In the genomic region with DNA sequence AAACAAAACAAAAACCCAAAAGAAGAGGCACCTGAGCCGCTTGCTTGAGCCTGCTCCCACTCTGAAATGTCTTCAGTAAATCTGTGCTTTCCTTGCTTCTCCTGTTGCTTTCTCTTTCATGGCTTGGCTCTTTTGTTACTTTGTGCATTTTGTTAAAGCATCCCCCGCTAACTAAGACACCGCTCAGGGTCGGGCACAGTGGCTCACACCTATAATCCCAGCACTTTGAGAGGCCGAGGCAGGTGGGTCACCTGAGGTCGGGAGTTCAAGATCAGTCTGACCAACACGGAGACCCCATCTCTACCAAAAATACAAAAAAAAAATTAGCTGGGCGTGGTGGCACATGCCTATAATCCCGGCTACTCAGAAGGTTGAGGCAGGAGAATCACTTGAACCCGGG, we compare ENCODE assay signal across 8 cellular contexts. TPM values are rescaled to one million over a fixed set of nuclear protein-coding genes. Genes with fewer than 3 reads are reported as not detected.
DNase-seq lines count a peak whose midpoint lies in the region; ATAC-seq and TF ChIP-seq lines count a peak whose summit lies in the region.
"Not testable (repeated sequence)": the region's sequence is repeated elsewhere in the genome, so short reads cannot be mapped to it uniquely, and the experiment has no call there.

No MANE protein-coding gene starts in this region.

- not testable (repeated sequence) for H3K23me2 ChIP-seq in H9 (ENCODE audit: insufficient read length, low read depth, low read length, poor library complexity, severe bottlenecking)

- H3K56ac ChIP-seq in H9 (ENCODE audit: insufficient read length, low read depth, low read length), result not testable (repeated sequence)

- H3K9ac ChIP-seq in H9 (ENCODE audit: extremely low read depth, insufficient read length, low read length); NT2/D1 (ENCODE audit: insufficient read length, low read depth): not testable (repeated sequence)

- peak overlapping the region; percentile 14 for H2BK12ac ChIP-seq in H9 (ENCODE audit: insufficient read length, low read depth, low read length)

- H3K9me3 Mint-ChIP-seq in H9; MCF 10A (ENCODE audit: unreplicated experiment): not testable (repeated sequence)

- not testable (repeated sequence) for H3K36me3 Mint-ChIP-seq in H9 (ENCODE audit: insufficient read depth in 1 of 3, low read depth in 3 of 3); MCF 10A (ENCODE audit: insufficient read depth, unreplicated experiment)

- H4K8ac ChIP-seq in H9 (replicated peaks; ENCODE audit: insufficient read length, low read depth, low read length), result not testable (repeated sequence)

- TF ChIP-seq EP300 in tibial nerve (IDR thresholded peaks at IDR 0.05), result not testable (repeated sequence)

- not testable (repeated sequence) for H3K23ac ChIP-seq in H9 (ENCODE audit: insufficient read length, low read depth, low read length)

- H3K27ac Mint-ChIP-seq in H9, result peak overlapping the region in 1 of 3 experiments; percentile 77; a peak in 1 of 7 replicates
- H3K27ac Mint-ChIP-seq in MCF 10A (ENCODE audit: low read depth, unreplicated experiment), result peak overlapping the region; percentile 96

- not testable (repeated sequence) for H3K4me3 Mint-ChIP-seq in H9
- H3K4me3 Mint-ChIP-seq in MCF 10A (ENCODE audit: unreplicated experiment), result peak overlapping the region; percentile 46

- peak overlapping the region; percentile 30 for H3K4me2 ChIP-seq in H9 (ENCODE audit: insufficient read depth, insufficient read length, low read length)
- peak overlapping the region; percentile 54 for H3K4me2 ChIP-seq in osteoblast (ENCODE audit: insufficient read depth, low read length)

- not testable (repeated sequence) for H2BK5ac ChIP-seq in H9 (ENCODE audit: insufficient read length, low read length)

- TF ChIP-seq CTCF in C4-2B (conservative IDR thresholded peaks at IDR 0.05); H9 (conservative IDR thresholded peaks at IDR 0.05); MCF 10A (IDR thresholded peaks at IDR 0.05; ENCODE audit: unreplicated experiment); epithelial cell of proximal tubule (conservative IDR thresholded peaks at IDR 0.05; ENCODE audit: low read depth, low read length); lower lobe of right lung (IDR thresholded peaks at IDR 0.05); osteoblast (IDR thresholded peaks at IDR 0.05; ENCODE audit: extremely low read depth, low read depth, low read length); tibial nerve (IDR thresholded peaks at IDR 0.05): not testable (repeated sequence)

- not testable (repeated sequence) for H2AK5ac ChIP-seq in H9 (ENCODE audit: insufficient read length, low read length)

- not testable (repeated sequence) for TF ChIP-seq POLR2A in tibial nerve (IDR thresholded peaks at IDR 0.05)

- H2BK15ac ChIP-seq in H9 (ENCODE audit: low read depth, low read length), result not testable (repeated sequence)

- H2BK120ac ChIP-seq in H9 (ENCODE audit: low read depth, low read length, poor library complexity, severe bottlenecking), result not testable (repeated sequence)

- H2AFZ ChIP-seq in H9 (ENCODE audit: low read length) (peak overlapping the region; percentile 6), osteoblast (ENCODE audit: low read length) (peak overlapping the region; percentile 11)

- not testable (repeated sequence) for H3K79me1 ChIP-seq in H9 (ENCODE audit: insufficient read depth, low read depth, low read length, poor library complexity, severe bottlenecking)

- intact Hi-C loops in MCF 10A (cut with micrococcal nuclease), result loop anchor here (2.0 kb wide), 1 partner anchor 17 kb away; no protein-coding TSS in a partner anchor
- intact Hi-C loops in lower lobe of right lung (cut with DNase I), result not testable (repeated sequence)

- not testable (repeated sequence) for H3K36me3 ChIP-seq in NT2/D1 (ENCODE audit: insufficient read depth, insufficient read length, low read length); lower lobe of right lung; osteoblast (ENCODE audit: insufficient read depth, low read length); tibial nerve

- H4K20me1 ChIP-seq in H9 (ENCODE audit: control insufficient read depth, insufficient read depth, insufficient read length); osteoblast (ENCODE audit: insufficient read depth, low read length): not testable (repeated sequence)

- not testable (repeated sequence) for H3K79me2 ChIP-seq in H9 (ENCODE audit: insufficient read depth, low read length); osteoblast (ENCODE audit: insufficient read depth, low read length)

- H3K27me3 Mint-ChIP-seq in H9 (ENCODE audit: low read depth); MCF 10A (ENCODE audit: insufficient read depth, unreplicated experiment): not testable (repeated sequence)

- WGBS in H9 (ENCODE audit: extremely low coverage, insufficient read length, low lambda C conversion rate), result no CpG with 5 or more reads among the region's 10 CpGs
- WGBS in tibial nerve, 2 donors, result 76 to 81% methylated on average over 10 of the region's 10 CpGs

- not testable (repeated sequence) for H4K91ac ChIP-seq in H9 (ENCODE audit: insufficient read length, low read depth, low read length)

- H3K27me3 ChIP-seq in H9 (ENCODE audit: insufficient read depth, low read length); NT2/D1 (ENCODE audit: insufficient read depth, insufficient read length); lower lobe of right lung (ENCODE audit: low read depth); osteoblast (ENCODE audit: insufficient read depth, low read length); tibial nerve: not testable (repeated sequence)

- peak overlapping the region; percentile 17 for H3K18ac ChIP-seq in H9 (ENCODE audit: insufficient read length, low read depth, low read length)

- H3K9me3 ChIP-seq in H9 (ENCODE audit: control insufficient read depth, low read depth, low read length); NT2/D1 (ENCODE audit: insufficient read depth, low read length); lower lobe of right lung; osteoblast (ENCODE audit: low read depth, low read length); tibial nerve: not testable (repeated sequence)

- DNase-seq in H9; NT2/D1 (ENCODE audit: low read depth, low spot score); MCF 10A (ENCODE audit: unreplicated experiment); epithelial cell of proximal tubule (ENCODE audit: low read depth); lower lobe of right lung; osteoblast (ENCODE audit: insufficient read length, low spot score, missing footprints); tibial nerve (ENCODE audit: low spot score in 2 of 2): not testable (repeated sequence)

- not testable (repeated sequence) for H4K5ac ChIP-seq in H9 (ENCODE audit: insufficient read length, low read depth, low read length)

- H3K27ac ChIP-seq in C4-2B (peak overlapping the region; percentile 59), lower lobe of right lung (peak overlapping the region; percentile 77), tibial nerve (peak overlapping the region in 3 of 4 donors; percentile 6 to 65 (median 50))
- H3K27ac ChIP-seq in H9 (ENCODE audit: insufficient read length, low read depth, low read length); osteoblast (ENCODE audit: low read depth, low read length): not testable (repeated sequence)

- peak in 1 of 2 donors; percentile 1 for ATAC-seq in lower lobe of right lung

- not testable (repeated sequence) for H3K4me1 ChIP-seq in H9 (ENCODE audit: insufficient read depth, low read length); NT2/D1 (ENCODE audit: insufficient read depth, insufficient read length); lower lobe of right lung
- peaks cover 16% of the 10 kb centered on the region for H3K4me1 ChIP-seq in osteoblast (ENCODE audit: insufficient read depth, low read length)
- peaks cover 0 to 12% (median 0%) of the 10 kb centered on the region in 4 donors for H3K4me1 ChIP-seq in tibial nerve

- H3K4ac ChIP-seq in H9 (ENCODE audit: low read depth, low read length), result not testable (repeated sequence)

- not testable (repeated sequence) for H3T11ph ChIP-seq in H9 (ENCODE audit: low read length)

- POLR2A ChIA-PET in MCF 10A (lab: Yijun Ruan, JAX), result interaction anchor here (0.7 to 3.8 kb wide), 8 partner anchors 8 to 52 kb away, joined by 3 to 37 read pairs (median 4); no protein-coding TSS in a partner anchor

- H3K4me1 Mint-ChIP-seq in H9 (peaks cover 13 to 18% of the 10 kb centered on the region in 2 experiments), MCF 10A (ENCODE audit: insufficient read depth, unreplicated experiment) (peaks cover 28% of the 10 kb centered on the region)

- peak overlapping the region; percentile 27 for H3K4me3 ChIP-seq in NT2/D1 (ENCODE audit: insufficient read length, low read depth)
- peak overlapping the region; percentile 48 for H3K4me3 ChIP-seq in epithelial cell of proximal tubule (ENCODE audit: low read depth, low read length)
- H3K4me3 ChIP-seq in lower lobe of right lung, tibial nerve: not testable (repeated sequence)
- peak overlapping the region; percentile 30 for H3K4me3 ChIP-seq in osteoblast (ENCODE audit: insufficient read depth, low read length)

- H2BK20ac ChIP-seq in H9 (ENCODE audit: low read depth, low read length, poor library complexity, severe bottlenecking), result peak overlapping the region; percentile 93

- H3K14ac ChIP-seq in H9 (ENCODE audit: insufficient read depth, low read length), result not testable (repeated sequence)

- CTCF ChIA-PET in MCF 10A (lab: Yijun Ruan, JAX), result not testable (repeated sequence)

- BruUV-seq in MCF 10A (replicated peaks; lab: Mats Ljungman, UMichigan), result not testable (repeated sequence)

RNA-seq across cellular contexts. Expression of a gene that starts 7.2 kb away (rescaled TPM):
- 109 and 117 TPM in 2 replicates for total RNA-seq in H9 (2021)
- 194 and 210 TPM in 2 replicates for total RNA-seq in MCF 10A (2022)
- total RNA-seq in epithelial cell of proximal tubule, result 121 and 130 TPM in 2 replicates
- 195 TPM for total RNA-seq in lower lobe of right lung
- total RNA-seq in osteoblast, result 88.4 and 89.4 TPM in 2 replicates
- total RNA-seq in tibial nerve, result 100 to 1,000 TPM; 122 to 156 (median 143) TPM

RNA-seq across cellular contexts. Expression of a gene that starts 52.4 kb away (rescaled TPM):
- 94.6 and 96.6 TPM in 2 replicates for total RNA-seq in H9 (2021)
- 35.3 and 39.8 TPM in 2 replicates for total RNA-seq in MCF 10A (2022)
- total RNA-seq in epithelial cell of proximal tubule, result 37.6 and 49.2 TPM in 2 replicates
- total RNA-seq in lower lobe of right lung, result 18.1 TPM
- total RNA-seq in osteoblast, result 17.4 TPM in 2 replicates
- total RNA-seq in tibial nerve, result 10 to 100 TPM; 21.4 to 29.4 (median 25.5) TPM

RNA-seq across cellular contexts. Expression of a gene that starts 52.4 kb away (rescaled TPM):
- total RNA-seq in H9 (2021), result 1.5 and 1.7 TPM in 2 replicates
- total RNA-seq in MCF 10A (2022), result 5.3 and 6.8 TPM in 2 replicates
- total RNA-seq in epithelial cell of proximal tubule, result 0.12 and 0.72 TPM in 2 replicates
- 0.32 TPM for total RNA-seq in lower lobe of right lung
- total RNA-seq in osteoblast, result 1.8 and 2.1 TPM in 2 replicates
- total RNA-seq in tibial nerve, result 1 to 10 TPM; 1.7 to 6.3 (median 1.9) TPM
